Comparison of ENCODE assay signal across 9 cellular contexts in genomic region chr3:43327184-43327950, GRCh38. TPM values are rescaled to one million over a fixed set of nuclear protein-coding genes. Genes with fewer than 3 reads are reported as not detected.
DNase-seq lines count a peak whose midpoint lies in the region; ATAC-seq, FAIRE-seq and TF ChIP-seq lines count a peak whose summit lies in the region.
"Had no signal": no experiment of that assay in that cellular context is flagged by ENCODE, and none has a peak within 500 bp of the region (broad histone marks: within the 10 kb centered on the region; RNA-seq: fewer than 3 reads in every experiment).

No MANE protein-coding gene starts in this region.

- no peak for ATAC-seq in HG02588 (IDR thresholded peaks at IDR 0.05; ENCODE audit: unreplicated experiment)

- H3K9me3 ChIP-seq in HAP-1, result no peaks in the 10 kb centered on the region

- FAIRE-seq in GM12891 (lab: Jason Lieb, UNC), result peak; percentile 78

- peaks cover under 1% of the 10 kb centered on the region; the same call in 1 of the 2 replicates for H3K36me3 ChIP-seq in HAP-1 (replicated peaks)

- in situ Hi-C loops in HAP-1 (cut with MboI; ENCODE audit: low sequenced_read_pairs), result no loop called here

- no peaks in the 10 kb centered on the region for H3K27me3 ChIP-seq in HAP-1 (ENCODE audit: low read depth)

- TF ChIP-seq POLR2A in GM12891 (IDR thresholded peaks at IDR 0.05; ENCODE audit: low read depth, low read length), result no peak

- peaks cover 25% of the 10 kb centered on the region for H3K4me1 ChIP-seq in HAP-1

- TF ChIP-seq CTCF in fibroblast of mammary gland (conservative IDR thresholded peaks at IDR 0.05; ENCODE audit: control insufficient read depth, insufficient read depth, low read depth, low read length), result no peak

- H3K4me3 ChIP-seq in fibroblast of mammary gland (ENCODE audit: control insufficient read depth, low read depth, low read length) (no peak overlapping the region), HAP-1 (no peak overlapping the region)

- DNase-seq in GM12891 (ENCODE audit: insufficient read length, low spot score) (no peak), MV-4-11 (lab: John Stamatoyannopoulos, UW) (peak; percentile 79), fibroblast of mammary gland (ENCODE audit: low read depth) (peak; percentile 50), putamen (ENCODE audit: low spot score) (peak; percentile 7), HAP-1 (ENCODE audit: low spot score in 2 of 2) (no peak), DMS79 (lab: John Stamatoyannopoulos, UW) (no peak)
- no peak for DNase-seq in stimulated activated CD4-positive, alpha-beta T cell treated with anti-CD3 and anti-CD28 coated beads, Interleukin-15, amount 100 ng/mL, for 24 hours
- DNase-seq: activated CD4-positive, alpha-beta T cell treated with anti-CD3 and anti-CD28 coated beads for 4 hours had no signal

TF ChIP-seq in GM12891, 5 proteins besides CTCF, POLR2A, EP300 and RAD21:
- TF ChIP-seq POLR2AphosphoS5 (IDR thresholded peaks at IDR 0.05; ENCODE audit: low read depth, low read length) (no peak), PAX5 (IDR thresholded peaks at IDR 0.05; ENCODE audit: insufficient read depth, low read length, severe bottlenecking) (no peak), SPI1 (IDR thresholded peaks at IDR 0.05; ENCODE audit: low read depth, low read length) (no peak), TAF1 (IDR thresholded peaks at IDR 0.05; ENCODE audit: low read depth, low read length) (no peak), POU2F2 (IDR thresholded peaks at IDR 0.05; ENCODE audit: low read depth, low read length) (no peak)
TF ChIP-seq in GM12891: peak in this region for 0.

RNA-seq across cellular contexts. Expression of gene SNRK, which starts 41.0 kb away (rescaled TPM):
- polyA plus RNA-seq in GM12891 (2012; ENCODE audit: low read depth, missing spikeins), result 3.8 TPM

Comparison
In these comparisons a context has a peak if more than half of its experiments do, and no peak if none do; other contexts are left out.
1. DNase-seq: peak in MV-4-11 (single experiment), fibroblast of mammary gland (single experiment) and putamen (single experiment); none in GM12891 (single experiment), HAP-1 (0 of 2), DMS79 (single experiment) and stimulated activated CD4-positive, alpha-beta T cell treated with anti-CD3 and anti-CD28 coated beads, Interleukin-15, amount 100 ng/mL, for 24 hours (single experiment).